In genomic region chr1:151992345-151993083, GRCh38 we compare ENCODE assay signal across 8 cellular contexts. TPM values are rescaled to one million over a fixed set of nuclear protein-coding genes. Genes with fewer than 3 reads are reported as not detected.
DNase-seq lines count a peak whose midpoint lies in the region; ATAC-seq and TF ChIP-seq lines count a peak whose summit lies in the region.

No MANE protein-coding gene starts in this region.

- peaks cover 65% of the 10 kb centered on the region for H3K79me2 ChIP-seq in DOHH2 (ENCODE audit: control insufficient read depth, low read length)

- H3K36me3 ChIP-seq in DOHH2 (ENCODE audit: control insufficient read depth, low read length), result peaks cover 15% of the 10 kb centered on the region

- H3K27me3 Mint-ChIP-seq in activated T-cell treated with anti-CD3 and anti-CD28 coated beads, Interleukin-2, amount 50 U/mL, for 72 hours (ENCODE audit: low read depth), result no peaks in the 10 kb centered on the region
- H3K27me3 Mint-ChIP-seq in nephron progenitor cell (ENCODE audit: low read depth, poor library complexity), result peaks cover 8% of the 10 kb centered on the region

- peak overlapping the region; percentile 79 for H3K27ac Mint-ChIP-seq in activated T-cell treated with anti-CD3 and anti-CD28 coated beads, Interleukin-2, amount 50 U/mL, for 72 hours
- H3K27ac Mint-ChIP-seq in nephron progenitor cell, result no peak overlapping the region

- ATAC-seq in activated T-cell treated with anti-CD3 and anti-CD28 coated beads, Interleukin-2, amount 50 U/mL, for 72 hours (replicated peaks in 1 of 2), result peak in 1 of 2 donors; percentile 13
- ATAC-seq in HG02763 (IDR thresholded peaks at IDR 0.05; ENCODE audit: unreplicated experiment) (no peak), HG02870 (IDR thresholded peaks at IDR 0.05; ENCODE audit: unreplicated experiment) (no peak), GM21723 (IDR thresholded peaks at IDR 0.05; ENCODE audit: unreplicated experiment) (no peak)

- no peaks in the 10 kb centered on the region for H3K9me2 ChIP-seq in DOHH2 (replicated peaks; ENCODE audit: control insufficient read depth, low read length)

- H3K4me3 Mint-ChIP-seq in activated T-cell treated with anti-CD3 and anti-CD28 coated beads, Interleukin-2, amount 50 U/mL, for 72 hours, result peak overlapping the region; percentile 93 to 94
- peak overlapping the region; percentile 93 for H3K4me3 Mint-ChIP-seq in nephron progenitor cell

- H3K27ac ChIP-seq in DOHH2 (ENCODE audit: low read depth, low read length), result no peak overlapping the region

- H3K9me3 ChIP-seq in DOHH2 (ENCODE audit: control insufficient read depth, insufficient read depth, low read length), result no peaks in the 10 kb centered on the region

- peaks cover 60% of the 10 kb centered on the region for H3K4me1 Mint-ChIP-seq in activated T-cell treated with anti-CD3 and anti-CD28 coated beads, Interleukin-2, amount 50 U/mL, for 72 hours (ENCODE audit: low read depth)
- peaks cover 66% of the 10 kb centered on the region for H3K4me1 Mint-ChIP-seq in nephron progenitor cell

- DNase-seq in NCI-H2029 (lab: John Stamatoyannopoulos, UW) (peak; percentile 66), fibroblast of the conjunctiva (ENCODE audit: low read depth) (peak; percentile 97), nephron progenitor cell (peak; percentile 32)
- DNase-seq in activated T-cell treated with anti-CD3 and anti-CD28 coated beads, Interleukin-2, amount 50 U/mL, for 72 hours, result peak; percentile 31

- H3K4me3 ChIP-seq in DOHH2 (ENCODE audit: low read length), result peak overlapping the region; percentile 91

- H3K4me2 ChIP-seq in DOHH2 (ENCODE audit: low read length), result peak overlapping the region; percentile 85

- no peaks in the 10 kb centered on the region for H3K9me3 Mint-ChIP-seq in activated T-cell treated with anti-CD3 and anti-CD28 coated beads, Interleukin-2, amount 50 U/mL, for 72 hours
- H3K9me3 Mint-ChIP-seq in nephron progenitor cell, result no peaks in the 10 kb centered on the region

- H3K4me1 ChIP-seq in DOHH2 (ENCODE audit: control insufficient read depth, low read length), result peaks cover 71% of the 10 kb centered on the region

- peaks cover 13% of the 10 kb centered on the region for H3F3A ChIP-seq in DOHH2 (ENCODE audit: control insufficient read depth, insufficient read depth)

- 0 out of 2 replicates have a peak, but pooled peaks cover 10% of the 10 kb centered on the region for H4K20me1 ChIP-seq in DOHH2 (ENCODE audit: control insufficient read depth, insufficient read depth, low read depth, low read length)

- H3K27me3 ChIP-seq in DOHH2 (ENCODE audit: control insufficient read depth, low read length), result no peaks in the 10 kb centered on the region

- TF ChIP-seq CTCF in DOHH2 (IDR thresholded peaks at IDR 0.05; ENCODE audit: low read depth, low read length, poor library complexity, severe bottlenecking) (no peak), nephron progenitor cell (IDR thresholded peaks at IDR 0.05) (no peak)

- H3K36me3 Mint-ChIP-seq in activated T-cell treated with anti-CD3 and anti-CD28 coated beads, Interleukin-2, amount 50 U/mL, for 72 hours (ENCODE audit: insufficient read depth in 2 of 2), result peaks cover 0 to 4% of the 10 kb centered on the region in 2 donors
- no peaks in the 10 kb centered on the region for H3K36me3 Mint-ChIP-seq in nephron progenitor cell (ENCODE audit: low read depth)

RNA-seq across cellular contexts. Expression of gene S100A10, which starts 1.1 kb away (rescaled TPM):
- total RNA-seq in activated T-cell treated with anti-CD3 and anti-CD28 coated beads, Interleukin-2, amount 50 U/mL, for 72 hours, result 100 to 1,000 TPM in 1 of 2 donors, 10 to 100 TPM in 1; 76.6 to 138 TPM

RNA-seq across cellular contexts. Expression of gene S100A11, which starts 44.3 kb away (rescaled TPM):
- total RNA-seq in activated T-cell treated with anti-CD3 and anti-CD28 coated beads, Interleukin-2, amount 50 U/mL, for 72 hours, result 100 to 1,000 TPM; 252 to 355 TPM

Comparison
In these comparisons a context has a peak if more than half of its experiments do, and no peak if none do; other contexts are left out.
1. DNase-seq: peak in every context shown above with its lines; median percentile 97 in fibroblast of the conjunctiva; 66 in NCI-H2029; 32 in nephron progenitor cell; 31 in activated T-cell treated with anti-CD3 and anti-CD28 coated beads, Interleukin-2, amount 50 U/mL, for 72 hours.